In genomic region chr5:171426680-171427079, GRCh38 we compare ENCODE assay signal across 26 cellular contexts. TPM values are rescaled to one million over a fixed set of nuclear protein-coding genes. Genes with fewer than 3 reads are reported as not detected.
"Had no signal": no experiment of that assay in that cellular context is flagged by ENCODE, and none has a peak within 500 bp of the region (broad histone marks: within the 10 kb centered on the region; RNA-seq: fewer than 3 reads in every experiment).

No MANE protein-coding gene starts in this region.

- ATAC-seq: naive thymus-derived CD8-positive, alpha-beta T cell; natural killer cell treated with Interleukin-12 subunit alpha and Interleukin-12 subunit beta and Interleukin-15 and Interleukin-18, amount 100 ng/mL, for 72 hours; pancreas; sciatic nerve; stimulated activated effector memory CD8-positive, alpha-beta T cell treated with anti-CD3 and anti-CD28 coated beads, Interleukin-12 subunit alpha, Interleukin-12 subunit beta, amount 100 ng/mL, for 72 hours; stimulated activated naive B cell treated with anti-CD40 and anti-IgM and Interleukin-4, amounts not matched to agents 10 μg/mL and 1 μg/mL and 100 μg/mL, for 72 hours; upper lobe of right lung had no signal

- H3K9me3 ChIP-seq: neutrophil, pancreas, prostate gland, right atrium auricular region, suprapubic skin, testis, tibial artery, transverse colon, upper lobe of right lung, uterus had no signal

- H3K4me3 ChIP-seq: pancreas, prostate gland, right atrium auricular region, skin epidermis, suprapubic skin, testis, tibial artery, transverse colon, upper lobe of right lung, uterus had no signal

- FAIRE-seq: pancreas had no signal

- H3K36me3 ChIP-seq: neutrophil, pancreas, prostate gland, right atrium auricular region, suprapubic skin, tibial artery, transverse colon, upper lobe of right lung, uterus had no signal

- H3K27me3 ChIP-seq: pancreas, right atrium auricular region, testis, tibial artery, transverse colon, upper lobe of right lung, uterus had no signal

- H3K4me1 ChIP-seq: prostate gland, suprapubic skin, testis, tibial artery, transverse colon, upper lobe of right lung, uterus had no signal

- H3K27ac ChIP-seq: neutrophil, pancreas, prostate gland, right atrium auricular region, skin epidermis, suprapubic skin, testis, tibial artery, transverse colon, upper lobe of right lung, uterus had no signal

- DNase-seq: naive B cell; nephron progenitor cell; nucleus accumbens; retina; stimulated activated CD4-positive, alpha-beta T cell treated with anti-CD3 and anti-CD28 coated beads, Interleukin-15, amount 100 ng/mL, for 24 hours; stimulated activated CD4-positive, alpha-beta T cell treated with anti-CD3 and anti-CD28 coated beads, Interleukin-2, amount 100 ng/mL, for 24 hours; stimulated activated CD4-positive, alpha-beta T cell treated with anti-CD3 and anti-CD28 coated beads, Interleukin-2, amount 100 ng/mL, for 48 hours; stimulated activated CD4-positive, alpha-beta T cell treated with anti-CD3 and anti-CD28 coated beads, Interleukin-4, amount 100 ng/mL, for 24 hours; stimulated activated naive B cell treated with anti-CD40 and anti-IgM and Interleukin-4, amounts not matched to agents 10 μg/mL and 1 μg/mL and 100 μg/mL, for 72 hours; stimulated activated naive CD4-positive, alpha-beta T cell treated with Interleukin-2 at 50 U/mL for 16 hours; substantia nigra; testis; transverse colon had no signal

RNA-seq across cellular contexts. Expression of gene FGF18, which starts 7.2 kb away (rescaled TPM):
- polyA plus RNA-seq: naive thymus-derived CD8-positive, alpha-beta T cell had no signal
